Comparison of ENCODE assay signal across 11 cellular contexts in genomic region chr1:63004868-63005267, GRCh38.
A peak's percentile ranks its signal among the peaks of the same experiment; 100 is the strongest.
DNase-seq lines count a peak whose midpoint lies in the region; ATAC-seq, FAIRE-seq and TF ChIP-seq lines count a peak whose summit lies in the region.
"Had no signal": no experiment of that assay in that cellular context is flagged by ENCODE, and none has a peak within 500 bp of the region (broad histone marks: within the 10 kb centered on the region; RNA-seq: fewer than 3 reads in every experiment).

No MANE protein-coding gene starts in this region.

- H2AFZ ChIP-seq in H1 (ENCODE audit: low read length) = no peak overlapping the region

- POLR2A ChIA-PET in H1 (lab: Charles Lee; ENCODE audit: partially characterized antibody) = interaction anchor here (1.3 kb wide), 1 partner anchor 319 kb away, joined by 3 read pairs; no protein-coding TSS in a partner anchor

- no peak overlapping the region for H3K4me2 ChIP-seq in H1 (ENCODE audit: insufficient read depth in 1 of 2, low read depth in 2 of 2, low read length in 2 of 2)

- H3K23me2 ChIP-seq in H1 (ENCODE audit: low read depth, low read length) = no peaks in the 10 kb centered on the region; the same call in 1 of the 2 replicates

- TF ChIP-seq RAD21 in H1 (IDR thresholded peaks at IDR 0.05 in 1 of 2, conservative IDR thresholded peaks at IDR 0.05 in 1 of 2; ENCODE audit: low read depth in 2 of 2, low read length in 2 of 2) = peak; percentile 94 to 95

- H4K91ac ChIP-seq in H1 (replicated peaks; ENCODE audit: insufficient read length, low read length) = no peak overlapping the region

- no peak overlapping the region for H2AK5ac ChIP-seq in H1 (ENCODE audit: low read depth, low read length)

- H2BK20ac ChIP-seq in H1 (ENCODE audit: low read length) = no peak overlapping the region

- no peaks in the 10 kb centered on the region for H3K36me3 Mint-ChIP-seq in neural crest cell (ENCODE audit: low read depth)

- TF ChIP-seq POLR2A in H1 (IDR thresholded peaks at IDR 0.05; ENCODE audit: control extremely low read depth in 1 of 2, low read depth in 2 of 2, low read length in 2 of 2) = no peak
- TF ChIP-seq POLR2A in sigmoid colon (IDR thresholded peaks at IDR 0.05) = no peak

- peaks cover 13% of the 10 kb centered on the region for H3K4me1 Mint-ChIP-seq in neural crest cell
- H3K4me1 Mint-ChIP-seq: T-helper 17 cell had no signal

- H3K79me2 ChIP-seq in H1 (ENCODE audit: control insufficient read depth in 1 of 2, insufficient read depth in 2 of 2, low read length in 2 of 2) = no peaks in the 10 kb centered on the region

- no peak overlapping the region for H3K56ac ChIP-seq in H1 (replicated peaks; ENCODE audit: insufficient read length, low read depth, low read length)

- H3K27me3 Mint-ChIP-seq in neural crest cell (ENCODE audit: low read depth) = peaks cover 22% of the 10 kb centered on the region

- CTCF ChIA-PET in H1 (lab: Charles Lee; ENCODE audit: partially characterized antibody) = interaction anchor here (0.6 to 3.9 kb wide), 31 partner anchors 9 to 472 kb away, joined by 3 to 23 read pairs (median 3); partner anchors contain the start of gene ALG6

- H3K27ac ChIP-seq in H1 (ENCODE audit: low read depth, low read length) (no peak overlapping the region), sigmoid colon (no peak overlapping the region)
- H3K27ac ChIP-seq: gastroesophageal sphincter had no signal

- peaks cover 0 to 2% (median 0%) of the 10 kb centered on the region in 4 experiments; a peak in 2 of 7 replicates for H3K4me1 ChIP-seq in H1 (replicated peaks in 1 of 4; ENCODE audit: control insufficient read depth in 3 of 4, insufficient read depth in 4 of 4, low read length in 3 of 4)
- H3K4me1 ChIP-seq in sigmoid colon = no peaks in the 10 kb centered on the region
- H3K4me1 ChIP-seq: gastroesophageal sphincter had no signal

- no peak overlapping the region for H3K4me3 Mint-ChIP-seq in neural crest cell
- H3K4me3 Mint-ChIP-seq: T-helper 17 cell had no signal

- peak overlapping the region; percentile 13; the same call in 1 of the 2 replicates for H2BK15ac ChIP-seq in H1 (ENCODE audit: low read length)

- H2BK120ac ChIP-seq in H1 (replicated peaks; ENCODE audit: low read depth, low read length) = no peak overlapping the region

- DNase-seq in NCI-H69 (lab: John Stamatoyannopoulos, UW) (peak; percentile 35), H1 (ENCODE audit: low read depth in 1 of 2, low spot score in 2 of 2) (no peak), neural crest cell (ENCODE audit: low read depth, low spot score) (no peak), NCI-H1048 (lab: John Stamatoyannopoulos, UW) (no peak), sigmoid colon (no peak)
- DNase-seq: activated naive CD4-positive, alpha-beta T cell treated with Interleukin-2 at 50 U/mL for 16 hours; T-helper 17 cell had no signal

- WGBS in H1 (ENCODE audit: extremely low coverage in 1 of 2, insufficient coverage in 1 of 2, insufficient read length in 1 of 2, insufficient replicate concordance in 2 of 2, low coverage in 1 of 2, low lambda C conversion rate in 2 of 2, missing lambda C conversion rate in 1 of 2), 2 experiments = 60% methylated on average over 1 of the region's 1 CpG; no CpG with 5 or more reads in 1 of the 2 experiments
- 76 to 83% methylated on average over 1 of the region's 1 CpG for whole genome bisulfite sequencing in sigmoid colon, 2 donors

- no peak overlapping the region for H3K18ac ChIP-seq in H1 (ENCODE audit: extremely low read depth, low read length)

- no peak overlapping the region for H2BK12ac ChIP-seq in H1 (ENCODE audit: low read depth, low read length)

- H3K9me3 ChIP-seq in H1 (ENCODE audit: insufficient read depth in 2 of 2, low read depth in 1 of 2, low read length in 1 of 2) (no peaks in the 10 kb centered on the region), sigmoid colon (no peaks in the 10 kb centered on the region)
- H3K9me3 ChIP-seq: gastroesophageal sphincter had no signal

- H3K9me3 Mint-ChIP-seq in neural crest cell = peaks cover 3% of the 10 kb centered on the region

- no peak overlapping the region for H3K4ac ChIP-seq in H1 (replicated peaks; ENCODE audit: insufficient read length, low read depth, low read length)

- no peak overlapping the region for H3K14ac ChIP-seq in H1 (ENCODE audit: insufficient read length)

- no peaks in the 10 kb centered on the region for H4K20me1 ChIP-seq in H1 (replicated peaks in 1 of 2; ENCODE audit: control insufficient read depth in 1 of 2, insufficient read depth in 2 of 2, low read length in 2 of 2)

- H3K36me3 ChIP-seq in H1 (ENCODE audit: control insufficient read depth in 2 of 4, insufficient read depth in 4 of 4, low read length in 3 of 4) (no peaks in the 10 kb centered on the region), sigmoid colon (no peaks in the 10 kb centered on the region)
- H3K36me3 ChIP-seq: gastroesophageal sphincter had no signal

- H3K9ac ChIP-seq in H1 (replicated peaks in 1 of 4; ENCODE audit: extremely low read depth in 1 of 4, low read depth in 3 of 4, low read length in 3 of 4) = no peak overlapping the region

- no peak overlapping the region for H3K27ac Mint-ChIP-seq in neural crest cell (ENCODE audit: unreplicated experiment)
- H3K27ac Mint-ChIP-seq: T-helper 17 cell had no signal

- ATAC-seq in HG03095 (IDR thresholded peaks at IDR 0.05; ENCODE audit: unreplicated experiment) = no peak
- no peak for ATAC-seq in HG03439 (IDR thresholded peaks at IDR 0.05; ENCODE audit: unreplicated experiment)
- ATAC-seq: gastroesophageal sphincter, T-helper 17 cell had no signal

- no peaks in the 10 kb centered on the region for H3K79me1 ChIP-seq in H1 (ENCODE audit: low read depth, low read length)

- H3K27me3 ChIP-seq in H1 (replicated peaks in 1 of 4; ENCODE audit: control insufficient read depth in 3 of 4, extremely low read depth in 1 of 4, insufficient read depth in 3 of 4, low read length in 3 of 4) = no peaks in the 10 kb centered on the region
- H3K27me3 ChIP-seq in sigmoid colon = peaks cover 0 to 9% (median 0%) of the 10 kb centered on the region in 3 donors

- TF ChIP-seq EP300 in H1 (IDR thresholded peaks at IDR 0.05; ENCODE audit: borderline replicate concordance in 1 of 2, low read depth in 2 of 2, low read length in 2 of 2) (no peak), sigmoid colon (IDR thresholded peaks at IDR 0.05) (no peak)

- TF ChIP-seq CTCF in GM12873 (IDR thresholded peaks at IDR 0.05; ENCODE audit: insufficient read depth, low read depth, low read length, missing control alignments) = peak; percentile 3
- TF ChIP-seq CTCF in H1 (IDR thresholded peaks at IDR 0.05; ENCODE audit: control extremely low read depth in 1 of 3, insufficient read depth in 1 of 3, low read depth in 1 of 3, low read length in 3 of 3) = peak in 2 of 3 experiments; percentile 71 to 77; a peak in 3 of 4 replicates
- peak; percentile 46 for TF ChIP-seq CTCF in neural crest cell (conservative IDR thresholded peaks at IDR 0.05)
- no peak for TF ChIP-seq CTCF in sigmoid colon (IDR thresholded peaks at IDR 0.05)

- H4K5ac ChIP-seq in H1 (ENCODE audit: insufficient read length, low read depth, low read length) = no peak overlapping the region

- H3K4me3 ChIP-seq in H1 (ENCODE audit: extremely low read depth in 1 of 4, insufficient read depth in 2 of 4, low read depth in 3 of 4, low read length in 4 of 4) (no peak overlapping the region), sigmoid colon (no peak overlapping the region)
- H3K4me3 ChIP-seq: gastroesophageal sphincter had no signal

- FAIRE-seq in H1 (lab: Jason Lieb, UNC) = peak; percentile 7

- H2BK5ac ChIP-seq in H1 (ENCODE audit: low read depth, low read length) = no peak overlapping the region

- intact Hi-C loops in sigmoid colon (cut with DNase I) = no loop called here

- no peak overlapping the region for H3K23ac ChIP-seq in H1 (ENCODE audit: insufficient read length)

- no peak overlapping the region for H4K8ac ChIP-seq in H1 (ENCODE audit: extremely low read depth, insufficient read depth, low read length)

TF ChIP-seq in H1, 55 proteins besides CTCF, POLR2A, EP300 and RAD21 (continues in another document):
- TF ChIP-seq TAF7 (optimal IDR thresholded peaks at IDR 0.05; ENCODE audit: borderline replicate concordance, low read depth, low read length) (no peak), SP4 (IDR thresholded peaks at IDR 0.05; ENCODE audit: low read length) (no peak), SAP30 (IDR thresholded peaks at IDR 0.05; ENCODE audit: insufficient read depth, insufficient replicate concordance, low read length) (no peak), EZH2 (IDR thresholded peaks at IDR 0.05; ENCODE audit: low read depth, low read length, severe bottlenecking) (no peak), MAFK (IDR thresholded peaks at IDR 0.05; ENCODE audit: low read depth, low read length) (no peak), TEAD4 (IDR thresholded peaks at IDR 0.05; ENCODE audit: low read depth, low read length) (no peak), NANOG (IDR thresholded peaks at IDR 0.05; ENCODE audit: insufficient read depth, low read depth, low read length, poor library complexity, severe bottlenecking) (no peak), USF2 (IDR thresholded peaks at IDR 0.05; ENCODE audit: low read length) (no peak), YY1 (IDR thresholded peaks at IDR 0.05; ENCODE audit: low read depth, low read length) (no peak), MAX (IDR thresholded peaks at IDR 0.05) (no peak), CBX8 (IDR thresholded peaks at IDR 0.05; ENCODE audit: borderline replicate concordance, low read depth, low read length) (no peak), HDAC2 (IDR thresholded peaks at IDR 0.05; ENCODE audit: borderline replicate concordance in 1 of 2, low read depth in 2 of 2, low read length in 2 of 2) (no peak)

Comparison
In these comparisons a context has a peak if more than half of its experiments do, and no peak if none do; other contexts are left out.
1. CTCF ChIP-seq: peak in GM12873 (single experiment), H1 (2 of 3) and neural crest cell (single experiment); none in sigmoid colon (0 of 4).